ENCODE assay signal across 22 cellular contexts in genomic region chr18:50274941-50275340, GRCh38. TPM values are rescaled to one million over a fixed set of nuclear protein-coding genes. Genes with fewer than 3 reads are reported as not detected.
DNase-seq lines count a peak whose midpoint lies in the region; ATAC-seq and TF ChIP-seq lines count a peak whose summit lies in the region.
"Had no signal": no experiment of that assay in that cellular context is flagged by ENCODE, and none has a peak within 500 bp of the region (broad histone marks: within the 10 kb centered on the region; RNA-seq: fewer than 3 reads in every experiment).

No MANE protein-coding gene starts in this region.

- H3K27me3 Mint-ChIP-seq in activated naive CD4-positive, alpha-beta T cell treated with anti-CD3 and anti-CD28 coated beads, Interleukin-2, amount 10 ng/mL, durations not matched to agents 7 days and 5 days: no peaks in the 10 kb centered on the region
- H3K27me3 Mint-ChIP-seq in T-helper 17 cell (no peaks in the 10 kb centered on the region), endothelial cell (ENCODE audit: unreplicated experiment) (peaks cover 17% of the 10 kb centered on the region)
- H3K27me3 Mint-ChIP-seq: CD4-positive, alpha-beta T cell; CD8-positive, alpha-beta memory T cell had no signal

- peak overlapping the region; percentile 46 for H3K27ac Mint-ChIP-seq in activated naive CD4-positive, alpha-beta T cell treated with anti-CD3 and anti-CD28 coated beads, Interleukin-2, amount 10 ng/mL, durations not matched to agents 7 days and 5 days
- H3K27ac Mint-ChIP-seq in T-helper 17 cell (no peak overlapping the region), endothelial cell (ENCODE audit: unreplicated experiment) (no peak overlapping the region)
- H3K27ac Mint-ChIP-seq: CD4-positive, alpha-beta T cell had no signal

- DNase-seq in activated naive CD4-positive, alpha-beta T cell treated with anti-CD3 and anti-CD28 coated beads, Interleukin-2, amount 10 ng/mL, durations not matched to agents 7 days and 5 days: no peak
- DNase-seq in activated naive CD4-positive, alpha-beta T cell treated with Interleukin-2 at 50 U/mL for 16 hours: no peak
- DNase-seq in T-helper 17 cell (no peak), endothelial cell (ENCODE audit: low spot score) (no peak), RKO (ENCODE audit: low spot score) (no peak)
- no peak for DNase-seq in stimulated activated CD4-positive, alpha-beta T cell treated with anti-CD3 and anti-CD28 coated beads, Interleukin-4, amount 100 ng/mL, for 1 hour
- no peak for DNase-seq in activated CD8-positive, alpha-beta memory T cell treated with anti-CD3 and anti-CD28 coated beads, Interleukin-2, amount 50 U/mL, for 4 hours
- DNase-seq: 8988T; ACHN; AML-193; BE2C; CD4-positive, alpha-beta T cell; CD8-positive, alpha-beta memory T cell; DMS 273 treated with DMSO at 0.1 percent for 48 hours; DMS79; GF-D8; GOT3; HCEC 1CT had no signal

- no peaks in the 10 kb centered on the region for H3K9me3 Mint-ChIP-seq in activated naive CD4-positive, alpha-beta T cell treated with anti-CD3 and anti-CD28 coated beads, Interleukin-2, amount 10 ng/mL, durations not matched to agents 7 days and 5 days
- no peaks in the 10 kb centered on the region for H3K9me3 Mint-ChIP-seq in endothelial cell (ENCODE audit: unreplicated experiment)
- H3K9me3 Mint-ChIP-seq: CD4-positive, alpha-beta T cell; CD8-positive, alpha-beta memory T cell had no signal

- peaks cover 17% of the 10 kb centered on the region for H3K4me1 Mint-ChIP-seq in activated naive CD4-positive, alpha-beta T cell treated with anti-CD3 and anti-CD28 coated beads, Interleukin-2, amount 10 ng/mL, durations not matched to agents 7 days and 5 days
- H3K4me1 Mint-ChIP-seq in T-helper 17 cell (peaks cover 18% of the 10 kb centered on the region), endothelial cell (ENCODE audit: unreplicated experiment) (peaks cover 5% of the 10 kb centered on the region)

- ATAC-seq in T-helper 17 cell: no peak
- ATAC-seq: A549 had no signal

- H3K36me3 Mint-ChIP-seq in activated naive CD4-positive, alpha-beta T cell treated with anti-CD3 and anti-CD28 coated beads, Interleukin-2, amount 10 ng/mL, durations not matched to agents 7 days and 5 days: peaks cover 62% of the 10 kb centered on the region
- H3K36me3 Mint-ChIP-seq in T-helper 17 cell (ENCODE audit: low read depth) (peaks cover 19% of the 10 kb centered on the region), endothelial cell (ENCODE audit: low read depth, unreplicated experiment) (peaks cover 42% of the 10 kb centered on the region)

- TF ChIP-seq CTCF in endothelial cell (IDR thresholded peaks at IDR 0.05; ENCODE audit: unreplicated experiment): no peak

- H3K4me3 Mint-ChIP-seq in activated naive CD4-positive, alpha-beta T cell treated with anti-CD3 and anti-CD28 coated beads, Interleukin-2, amount 10 ng/mL, durations not matched to agents 7 days and 5 days: no peak overlapping the region
- H3K4me3 Mint-ChIP-seq in T-helper 17 cell (peak overlapping the region; percentile 72), endothelial cell (ENCODE audit: unreplicated experiment) (peak overlapping the region; percentile 80)
- H3K4me3 Mint-ChIP-seq: CD14-positive monocyte; CD4-positive, alpha-beta T cell; CD8-positive, alpha-beta memory T cell had no signal

- no peaks in the 10 kb centered on the region for H3K9me3 ChIP-seq in T-helper 17 cell (ENCODE audit: control insufficient read depth, low read length, poor library complexity, severe bottlenecking)
- H3K9me3 ChIP-seq: A549; BE2C; BLaER1 treated with 17β-estradiol and CSF1 and Interleukin-3, amounts not matched to agents 10 nM and 100 nM had no signal

- CTCF ChIA-PET in activated naive CD4-positive, alpha-beta T cell treated with anti-CD3 and anti-CD28 coated beads, Interleukin-2, amount 10 ng/mL, durations not matched to agents 7 days and 5 days (lab: Charles Lee): interaction anchor here (1.7 kb wide), 1 partner anchor 82 kb away, joined by 7 read pairs; no protein-coding TSS in a partner anchor

RNA-seq across cellular contexts. Expression of gene MBD1, which starts 6.4 kb away (rescaled TPM):
- total RNA-seq in T-helper 17 cell: 10 to 100 TPM; 88.9 to 89.1 TPM
- 65.1 TPM for total RNA-seq in endothelial cell (ENCODE audit: unreplicated experiment)

RNA-seq across cellular contexts. Expression of gene CFAP53, which starts 8.6 kb away (rescaled TPM):
- total RNA-seq in T-helper 17 cell: under 1 TPM; 0.42 to 0.70 TPM
- total RNA-seq in endothelial cell (ENCODE audit: unreplicated experiment): 0.56 TPM
- total RNA-seq: G401 had no signal

RNA-seq across cellular contexts. Expression of gene CXXC1, which starts 12.6 kb away (rescaled TPM):
- 100 to 1,000 TPM; 118 to 129 TPM for total RNA-seq in T-helper 17 cell
- total RNA-seq in endothelial cell (ENCODE audit: unreplicated experiment): 71.7 TPM
